25 cellular contexts compared by ENCODE assay signal in the genomic region with DNA sequence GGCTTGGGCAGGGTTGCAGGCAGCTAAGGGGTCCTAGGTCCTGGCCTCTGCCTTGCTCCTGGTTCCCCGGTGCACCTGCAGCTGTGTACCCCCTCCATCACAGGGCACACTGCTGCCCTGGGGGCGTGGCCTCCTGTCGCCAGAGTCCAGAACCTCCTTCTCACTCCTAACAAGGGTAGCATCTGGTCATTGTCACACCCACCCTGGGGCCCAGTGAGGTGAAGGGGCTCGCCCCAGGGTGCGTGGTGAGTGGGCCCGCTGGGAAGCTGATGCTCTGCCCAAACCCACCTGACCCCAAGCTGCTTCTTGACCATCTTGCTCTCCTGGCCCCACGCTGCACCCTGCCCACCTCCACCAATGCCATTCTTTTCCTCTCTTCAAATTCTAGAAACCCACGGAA. TPM values are rescaled to one million over a fixed set of nuclear protein-coding genes. Genes with fewer than 3 reads are reported as not detected.
"Had no signal": no experiment of that assay in that cellular context is flagged by ENCODE, and none has a peak within 500 bp of the region (broad histone marks: within the 10 kb centered on the region; RNA-seq: fewer than 3 reads in every experiment).

No MANE protein-coding gene starts in this region.

- H3K4me2 ChIP-seq: hepatocyte had no signal

- H3K27ac ChIP-seq: colonic mucosa, foreskin keratinocyte, hepatocyte, parathyroid adenoma, psoas muscle, right lobe of liver, testis, tibial nerve, upper lobe of right lung, vagina had no signal

- H3K9ac ChIP-seq: parathyroid adenoma had no signal

- H3K9me3 Mint-ChIP-seq: endodermal cell; stimulated activated effector memory CD8-positive, alpha-beta T cell treated with anti-CD3 and anti-CD28 coated beads, Interleukin-12 subunit alpha, Interleukin-12 subunit beta, amount 100 ng/mL, for 72 hours had no signal

- FAIRE-seq: endothelial cell of umbilical vein, kidney had no signal

- H3K9me3 ChIP-seq: colonic mucosa, psoas muscle, right lobe of liver, testis, upper lobe of right lung, vagina had no signal

- ATAC-seq: foreskin keratinocyte; left colon; naive thymus-derived CD4-positive, alpha-beta T cell; psoas muscle; right lobe of liver; stimulated activated effector memory CD8-positive, alpha-beta T cell treated with anti-CD3 and anti-CD28 coated beads, Interleukin-12 subunit alpha, Interleukin-12 subunit beta, amount 100 ng/mL, for 72 hours; stimulated activated naive CD8-positive, alpha-beta T cell treated with anti-CD3 and anti-CD28 coated beads, Interleukin-15, Interleukin-2, amounts not matched to agents 100 U/mL and 50 U/mL, for 24 hours; upper lobe of right lung had no signal

- H3K4me3 Mint-ChIP-seq: endodermal cell; naive thymus-derived CD4-positive, alpha-beta T cell; nephron progenitor cell; stimulated activated effector memory CD8-positive, alpha-beta T cell treated with anti-CD3 and anti-CD28 coated beads, Interleukin-12 subunit alpha, Interleukin-12 subunit beta, amount 100 ng/mL, for 72 hours had no signal

- DNase-seq: colonic mucosa; dermis blood vessel endothelial cell; effector CD4-positive, alpha-beta T cell; endodermal cell; erythroblast; foreskin keratinocyte; kidney; left colon; mammary epithelial cell; naive thymus-derived CD4-positive, alpha-beta T cell; nephron progenitor cell; psoas muscle; retina; right lobe of liver; stimulated activated CD4-positive, alpha-beta T cell treated with anti-CD3 and anti-CD28 coated beads, Interleukin-4, amount 100 ng/mL, for 1 hour; stimulated activated CD8-positive, alpha-beta memory T cell treated with anti-CD3 and anti-CD28 coated beads, Interleukin-4, amount 100 ng/mL, for 48 hours; stimulated activated naive CD8-positive, alpha-beta T cell treated with anti-CD3 and anti-CD28 coated beads, Interleukin-15, Interleukin-2, amounts not matched to agents 100 U/mL and 50 U/mL, for 24 hours; testis; upper lobe of right lung had no signal

- H3K27me3 ChIP-seq: colonic mucosa, foreskin keratinocyte, hepatocyte, right lobe of liver, testis, tibial nerve, upper lobe of right lung, vagina had no signal

- H2AFZ ChIP-seq: hepatocyte, parathyroid adenoma had no signal

- H3K36me3 Mint-ChIP-seq: stimulated activated effector memory CD8-positive, alpha-beta T cell treated with anti-CD3 and anti-CD28 coated beads, Interleukin-12 subunit alpha, Interleukin-12 subunit beta, amount 100 ng/mL, for 72 hours had no signal

- H3K4me3 ChIP-seq: colonic mucosa, hepatocyte, psoas muscle, right lobe of liver, testis, tibial nerve, upper lobe of right lung, vagina had no signal

- H3K36me3 ChIP-seq: colonic mucosa, right lobe of liver, tibial nerve, upper lobe of right lung, vagina had no signal

- H3K4me1 ChIP-seq: colonic mucosa, parathyroid adenoma, psoas muscle, right lobe of liver, testis, upper lobe of right lung, vagina had no signal

- H3K4me1 Mint-ChIP-seq: naive thymus-derived CD4-positive, alpha-beta T cell; stimulated activated effector memory CD8-positive, alpha-beta T cell treated with anti-CD3 and anti-CD28 coated beads, Interleukin-12 subunit alpha, Interleukin-12 subunit beta, amount 100 ng/mL, for 72 hours had no signal

- H3K27ac Mint-ChIP-seq: endodermal cell; naive thymus-derived CD4-positive, alpha-beta T cell; nephron progenitor cell; stimulated activated effector memory CD8-positive, alpha-beta T cell treated with anti-CD3 and anti-CD28 coated beads, Interleukin-12 subunit alpha, Interleukin-12 subunit beta, amount 100 ng/mL, for 72 hours had no signal

RNA-seq across cellular contexts. Expression of a gene that starts 44.5 kb away (rescaled TPM):
- total RNA-seq: endothelial cell of umbilical vein had no signal
- polyA plus RNA-seq: endothelial cell of umbilical vein had no signal
